ENCODE assay signal across 25 cellular contexts in the genomic region with DNA sequence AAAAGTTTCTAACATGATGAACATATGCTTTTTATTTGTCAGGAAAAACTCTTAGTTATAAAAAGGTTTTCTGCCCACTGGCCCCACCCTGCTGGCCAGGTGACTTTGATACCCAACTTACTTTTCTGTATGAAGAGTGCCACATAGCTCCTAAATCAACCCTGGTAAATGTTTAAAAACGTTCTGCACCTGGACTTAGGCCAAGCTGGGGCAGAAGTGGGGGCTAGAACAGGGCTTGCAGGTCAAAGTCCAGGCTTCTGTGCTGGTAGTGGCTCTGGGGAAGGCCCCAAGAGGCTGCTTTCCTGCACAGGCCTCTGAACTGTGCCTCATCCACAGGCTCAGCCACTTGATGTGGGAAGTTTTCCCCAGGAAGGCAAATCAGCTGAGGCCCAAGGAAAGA.
"Had no signal": no experiment of that assay in that cellular context is flagged by ENCODE, and none has a peak within 500 bp of the region (broad histone marks: within the 10 kb centered on the region; RNA-seq: fewer than 3 reads in every experiment).

No MANE protein-coding gene starts in this region.

- H3K9me3 ChIP-seq: thoracic aorta, uterus had no signal

- DNase-seq: activated CD4-positive, alpha-beta memory T cell treated with anti-CD3 and anti-CD28 coated beads for 36 hours; activated CD4-positive, alpha-beta T cell treated with anti-CD3 and anti-CD28 coated beads, Interleukin-2, amount 10 ng/mL, durations not matched to agents 24 days and 14 days; activated CD4-positive, CD25-positive, alpha-beta regulatory T cell treated with anti-CD3 and anti-CD28 coated beads, Interleukin-2, amount 50 U/mL, for 72 hours; activated CD8-positive, alpha-beta memory T cell treated with anti-CD3 and anti-CD28 coated beads, Interleukin-2, amount 50 U/mL, for 4 hours; activated gamma-delta T cell; activated naive CD4-positive, alpha-beta T cell treated with anti-CD3 and anti-CD28 coated beads, Interleukin-2, amount 50 U/mL, for 16 hours; activated T-cell treated with anti-CD3 and anti-CD28 coated beads, Interleukin-2, amount 50 U/mL, for 1 hour; amniotic stem cell; caudate nucleus; endodermal cell; foreskin keratinocyte; heart right ventricle; left ventricle myocardium superior; natural killer cell; occipital lobe; right cardiac atrium; stimulated activated CD4-positive, alpha-beta T cell treated with anti-CD3 and anti-CD28 coated beads, Interleukin-2, amount 100 ng/mL, for 48 hours; stimulated activated naive CD8-positive, alpha-beta T cell treated with anti-CD3 and anti-CD28 coated beads, Interleukin-15, Interleukin-2, amounts not matched to agents 100 U/mL and 50 U/mL, for 24 hours; T-helper 17 cell; T1000; uterus; WERI-Rb-1 had no signal

- H3K4me3 ChIP-seq: heart right ventricle, neural progenitor cell, thoracic aorta, uterus had no signal

- H3K27ac ChIP-seq: foreskin keratinocyte, heart right ventricle, neural progenitor cell, thoracic aorta, uterus, WERI-Rb-1 had no signal

- H3K27me3 ChIP-seq: foreskin keratinocyte, neural progenitor cell, uterus had no signal

- ATAC-seq: esophagus mucosa; foreskin keratinocyte; heart right ventricle; left ventricle myocardium superior; natural killer cell; right cardiac atrium; stimulated activated naive CD8-positive, alpha-beta T cell treated with anti-CD3 and anti-CD28 coated beads, Interleukin-15, Interleukin-2, amounts not matched to agents 100 U/mL and 50 U/mL, for 24 hours; T-helper 17 cell had no signal

- H3K36me3 ChIP-seq: heart right ventricle, neural progenitor cell, thoracic aorta, uterus, WERI-Rb-1 had no signal

- H3K4me1 ChIP-seq: foreskin keratinocyte, neural progenitor cell, uterus had no signal
